In the genomic region with DNA sequence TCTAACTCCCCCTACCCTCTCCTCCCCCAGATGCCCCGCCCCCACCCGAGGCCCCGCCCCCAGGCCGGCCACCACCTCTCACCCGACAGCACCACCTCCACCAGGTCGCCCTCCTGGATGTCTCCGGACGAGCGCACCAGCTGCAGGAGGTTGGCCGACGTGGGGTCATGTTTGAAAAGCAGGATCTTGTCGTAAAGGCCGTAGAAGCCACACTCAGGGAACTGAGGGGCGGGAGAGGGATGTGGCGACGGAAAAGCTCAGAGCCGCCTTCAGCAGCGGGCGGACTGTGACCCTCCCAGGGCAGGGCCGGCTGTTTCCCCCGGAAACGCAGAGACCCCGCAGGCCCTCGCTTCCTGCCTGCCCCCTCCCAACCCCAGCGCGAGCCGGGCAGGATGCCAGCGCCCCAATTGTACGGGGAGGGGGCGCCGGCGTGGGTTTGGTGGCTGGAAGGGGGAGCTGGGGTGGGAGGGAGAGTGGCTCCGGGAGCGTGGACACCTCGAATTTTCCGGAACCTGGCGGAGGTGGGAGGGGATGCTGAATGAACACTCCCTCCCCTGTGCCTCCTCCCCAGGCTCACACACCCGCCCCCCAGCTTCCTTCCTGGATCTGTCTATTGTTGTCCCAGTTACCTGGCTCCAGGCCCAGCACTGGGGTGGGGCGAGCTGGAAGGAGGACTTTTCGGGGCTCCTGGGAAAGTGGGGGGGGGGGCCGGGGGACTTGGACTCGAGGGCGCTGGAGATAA, we compare ENCODE assay signal across 8 cellular contexts. TPM values are rescaled to one million over a fixed set of nuclear protein-coding genes. Genes with fewer than 3 reads are reported as not detected.
DNase-seq lines count a peak whose midpoint lies in the region; ATAC-seq lines count a peak whose summit lies in the region.

No MANE protein-coding gene starts in this region.

- peak overlapping the region; percentile 19 to 69 for H3K4ac ChIP-seq in mesenchymal stem cell (ENCODE audit: low read depth in 1 of 2, low read length in 2 of 2)

- H3K27me3 ChIP-seq in mesenchymal stem cell (ENCODE audit: control insufficient read depth in 1 of 2, insufficient read depth in 1 of 2, low read length in 2 of 2) = no peaks in the 10 kb centered on the region

- H3K18ac ChIP-seq in mesenchymal stem cell (ENCODE audit: low read depth in 1 of 2, low read length in 2 of 2) = peak overlapping the region; percentile 84 to 95

- H3K36me3 Mint-ChIP-seq in activated CD8-positive, alpha-beta T cell treated with anti-CD3 and anti-CD28 coated beads, Interleukin-2, amount 10 ng/mL, durations not matched to agents 7 days and 5 days (ENCODE audit: low read depth) = peaks cover 61% of the 10 kb centered on the region
- peaks cover 69% of the 10 kb centered on the region for H3K36me3 Mint-ChIP-seq in effector memory CD8-positive, alpha-beta T cell (ENCODE audit: insufficient read depth)

- H3K9ac ChIP-seq in mesenchymal stem cell (ENCODE audit: low read length) = peak overlapping the region; percentile 95

- H3K4me2 ChIP-seq in mesenchymal stem cell (ENCODE audit: low read length, poor library complexity, severe bottlenecking) = peak overlapping the region; percentile 72

- H3K9me3 ChIP-seq in mesenchymal stem cell (ENCODE audit: control insufficient read depth, low read length) = no peaks in the 10 kb centered on the region

- peak overlapping the region; percentile 70 to 93 for H3K4me3 ChIP-seq in mesenchymal stem cell (ENCODE audit: insufficient read depth in 1 of 2, low read depth in 1 of 2, low read length in 2 of 2)

- H3K27ac ChIP-seq in mesenchymal stem cell (ENCODE audit: low read length, poor library complexity, severe bottlenecking) = peak overlapping the region; percentile 18

- H3K27ac Mint-ChIP-seq in activated CD8-positive, alpha-beta T cell treated with anti-CD3 and anti-CD28 coated beads, Interleukin-2, amount 10 ng/mL, durations not matched to agents 7 days and 5 days = peak overlapping the region; percentile 98
- peak overlapping the region; percentile 97 for H3K27ac Mint-ChIP-seq in effector memory CD8-positive, alpha-beta T cell

- CTCF ChIA-PET in activated CD8-positive, alpha-beta T cell treated with anti-CD3 and anti-CD28 coated beads, Interleukin-2, amount 10 ng/mL, durations not matched to agents 7 days and 5 days (lab: Charles Lee) = interaction anchor here (0.6 to 5.3 kb wide), 18 partner anchors 9 to 1035 kb away, joined by 3 to 53 read pairs (median 4); partner anchors contain the start of gene DACT3

- POLR2A ChIA-PET in activated CD8-positive, alpha-beta T cell treated with anti-CD3 and anti-CD28 coated beads, Interleukin-2, amount 10 ng/mL, durations not matched to agents 7 days and 5 days (lab: Charles Lee) = interaction anchor here (0.6 to 2.9 kb wide), 22 partner anchors 10 to 1306 kb away, joined by 3 to 19 read pairs (median 4); partner anchors contain the start of genes AP2S1, CALM3, DACT3 and ZC3H4

- H3K27me3 Mint-ChIP-seq in activated CD8-positive, alpha-beta T cell treated with anti-CD3 and anti-CD28 coated beads, Interleukin-2, amount 10 ng/mL, durations not matched to agents 7 days and 5 days (ENCODE audit: low read depth) = no peaks in the 10 kb centered on the region
- no peaks in the 10 kb centered on the region for H3K27me3 Mint-ChIP-seq in effector memory CD8-positive, alpha-beta T cell

- peak overlapping the region; percentile 100 for H2BK15ac ChIP-seq in mesenchymal stem cell (ENCODE audit: low read depth, poor library complexity, severe bottlenecking)

- no peak overlapping the region for H2AFZ ChIP-seq in mesenchymal stem cell (ENCODE audit: low read depth, low read length)

- no peak overlapping the region for H3K14ac ChIP-seq in mesenchymal stem cell (ENCODE audit: low read length in 2 of 2)

- ATAC-seq in activated CD8-positive, alpha-beta T cell treated with anti-CD3 and anti-CD28 coated beads, Interleukin-2, amount 10 ng/mL, durations not matched to agents 7 days and 5 days = peak; percentile 56
- ATAC-seq in effector memory CD8-positive, alpha-beta T cell (replicated peaks) = peak; percentile 65
- no peak for ATAC-seq in HG02884 (IDR thresholded peaks at IDR 0.05; ENCODE audit: unreplicated experiment)

- H3K4me3 Mint-ChIP-seq in activated CD8-positive, alpha-beta T cell treated with anti-CD3 and anti-CD28 coated beads, Interleukin-2, amount 10 ng/mL, durations not matched to agents 7 days and 5 days = peak overlapping the region; percentile 94
- H3K4me3 Mint-ChIP-seq in effector memory CD8-positive, alpha-beta T cell = peak overlapping the region; percentile 97 to 99

- H2BK12ac ChIP-seq in mesenchymal stem cell (ENCODE audit: low read length in 2 of 2) = peak overlapping the region in 1 of 2 experiments; percentile 71

- H3K79me1 ChIP-seq in mesenchymal stem cell (replicated peaks; ENCODE audit: low read length, poor library complexity, severe bottlenecking) = peaks cover 18% of the 10 kb centered on the region

- H2BK5ac ChIP-seq in mesenchymal stem cell (ENCODE audit: low read depth, low read length, poor library complexity, severe bottlenecking) = peak overlapping the region; percentile 46

- H3K9me3 Mint-ChIP-seq in activated CD8-positive, alpha-beta T cell treated with anti-CD3 and anti-CD28 coated beads, Interleukin-2, amount 10 ng/mL, durations not matched to agents 7 days and 5 days (ENCODE audit: insufficient read depth) = no peaks in the 10 kb centered on the region
- H3K9me3 Mint-ChIP-seq in effector memory CD8-positive, alpha-beta T cell = no peaks in the 10 kb centered on the region

- WGBS in mesenchymal stem cell = 1% methylated on average over 13 of the region's 43 CpGs

- H3K4me1 ChIP-seq in mesenchymal stem cell (ENCODE audit: control insufficient read depth, insufficient read depth, low read depth, low read length) = peaks cover 21% of the 10 kb centered on the region

- H4K91ac ChIP-seq in mesenchymal stem cell (ENCODE audit: low read length) = peak overlapping the region; percentile 94

- peak overlapping the region; percentile 91 for H2BK120ac ChIP-seq in mesenchymal stem cell (ENCODE audit: low read depth, low read length)

- peak overlapping the region; percentile 66 for H4K8ac ChIP-seq in mesenchymal stem cell (ENCODE audit: low read length)

- peaks cover 17 to 38% of the 10 kb centered on the region in 2 experiments for H3K36me3 ChIP-seq in mesenchymal stem cell (ENCODE audit: control insufficient read depth in 1 of 2, insufficient read depth in 2 of 2, low read depth in 1 of 2, low read length in 2 of 2)

- H3K23ac ChIP-seq in mesenchymal stem cell (ENCODE audit: low read length in 2 of 2) = peak overlapping the region in 1 of 2 experiments; percentile 92

- H2AK5ac ChIP-seq in mesenchymal stem cell (ENCODE audit: low read length, severe bottlenecking) = no peak overlapping the region

- H3K4me1 Mint-ChIP-seq in activated CD8-positive, alpha-beta T cell treated with anti-CD3 and anti-CD28 coated beads, Interleukin-2, amount 10 ng/mL, durations not matched to agents 7 days and 5 days (ENCODE audit: low read depth) = peaks cover 31% of the 10 kb centered on the region
- peaks cover 29 to 47% of the 10 kb centered on the region in 2 donors for H3K4me1 Mint-ChIP-seq in effector memory CD8-positive, alpha-beta T cell (ENCODE audit: low read depth in 2 of 2)

- DNase-seq in 8988T (peak; percentile 91), GM19238 (ENCODE audit: insufficient read length, low spot score) (peak; percentile 80), NCI-H345 (lab: John Stamatoyannopoulos, UW) (peak; percentile 82), mesenchymal stem cell (peak; percentile 60)
- DNase-seq in activated CD8-positive, alpha-beta T cell treated with anti-CD3 and anti-CD28 coated beads, Interleukin-2, amount 10 ng/mL, durations not matched to agents 7 days and 5 days = peak; percentile 90
- peak; percentile 70 to 76 (median 75) for DNase-seq in effector memory CD8-positive, alpha-beta T cell
- DNase-seq in stimulated activated CD8-positive, alpha-beta memory T cell treated with anti-CD3 and anti-CD28 coated beads, Interleukin-15, amount 100 ng/mL, for 24 hours (ENCODE audit: low read depth) = peak; percentile 33

RNA-seq across cellular contexts. Expression of gene PRKD2, which starts 3.0 kb away (rescaled TPM):
- total RNA-seq in activated CD8-positive, alpha-beta T cell treated with anti-CD3 and anti-CD28 coated beads, Interleukin-2, amount 10 ng/mL, durations not matched to agents 7 days and 5 days = 100 to 1,000 TPM; 161 to 166 TPM
- 25.9 TPM for polyA plus RNA-seq in mesenchymal stem cell (2013, experiment 1 of 2)
- 23.5 TPM for polyA plus RNA-seq in mesenchymal stem cell (2013, experiment 2 of 2)

RNA-seq across cellular contexts. Expression of gene FKRP, which starts 31.9 kb away (rescaled TPM):
- total RNA-seq in activated CD8-positive, alpha-beta T cell treated with anti-CD3 and anti-CD28 coated beads, Interleukin-2, amount 10 ng/mL, durations not matched to agents 7 days and 5 days = 10 to 100 TPM; 15.3 to 18.4 TPM
- polyA plus RNA-seq in mesenchymal stem cell (2013, experiment 1 of 2) = 24.9 TPM
- polyA plus RNA-seq in mesenchymal stem cell (2013, experiment 2 of 2) = 24.4 TPM

RNA-seq across cellular contexts. Expression of gene STRN4, which starts 32.3 kb away (rescaled TPM):
- 10 to 100 TPM; 79.6 to 90.2 TPM for total RNA-seq in activated CD8-positive, alpha-beta T cell treated with anti-CD3 and anti-CD28 coated beads, Interleukin-2, amount 10 ng/mL, durations not matched to agents 7 days and 5 days
- 56.4 TPM for polyA plus RNA-seq in mesenchymal stem cell (2013, experiment 1 of 2)
- polyA plus RNA-seq in mesenchymal stem cell (2013, experiment 2 of 2) = 56.1 TPM

RNA-seq across cellular contexts. Expression of gene DACT3, which starts 53.0 kb away (rescaled TPM):
- total RNA-seq in activated CD8-positive, alpha-beta T cell treated with anti-CD3 and anti-CD28 coated beads, Interleukin-2, amount 10 ng/mL, durations not matched to agents 7 days and 5 days = under 1 TPM; 0.42 TPM
- 25.9 TPM for polyA plus RNA-seq in mesenchymal stem cell (2013, experiment 1 of 2)
- polyA plus RNA-seq in mesenchymal stem cell (2013, experiment 2 of 2) = 26.2 TPM

Comparison
In these comparisons a context has a peak if more than half of its experiments do, and no peak if none do; other contexts are left out.
1. DNase-seq: peak in every context shown above with its lines; median percentile 91 in 8988T; 90 in activated CD8-positive, alpha-beta T cell treated with anti-CD3 and anti-CD28 coated beads, Interleukin-2, amount 10 ng/mL, durations not matched to agents 7 days and 5 days; 82 in NCI-H345; 80 in GM19238; 75 in effector memory CD8-positive, alpha-beta T cell; 60 in mesenchymal stem cell; 33 in stimulated activated CD8-positive, alpha-beta memory T cell treated with anti-CD3 and anti-CD28 coated beads, Interleukin-15, amount 100 ng/mL, for 24 hours.